In genomic region chr9:127473501-127473900, GRCh38 we compare ENCODE assay signal across 15 cellular contexts. TPM values are rescaled to one million over a fixed set of nuclear protein-coding genes. Genes with fewer than 3 reads are reported as not detected.
DNase-seq lines count a peak whose midpoint lies in the region; TF ChIP-seq lines count a peak whose summit lies in the region.
"Had no signal": no experiment of that assay in that cellular context is flagged by ENCODE, and none has a peak within 500 bp of the region (broad histone marks: within the 10 kb centered on the region; RNA-seq: fewer than 3 reads in every experiment).

No MANE protein-coding gene starts in this region.

- H3K27ac ChIP-seq in AG04450 (ENCODE audit: low read depth, low read length) (peak overlapping the region; percentile 21), left ventricle myocardium inferior (replicated peaks) (peak overlapping the region; percentile 84), osteoblast (ENCODE audit: low read depth, low read length) (no peak overlapping the region), substantia nigra (ENCODE audit: low read depth, low read length, poor library complexity, severe bottlenecking) (no peak overlapping the region)

- no peak overlapping the region for H3K27ac Mint-ChIP-seq in chondrocyte (ENCODE audit: unreplicated experiment)
- H3K27ac Mint-ChIP-seq: B cell; CD4-positive, alpha-beta T cell; GM23338 had no signal

- no peak overlapping the region for H3K4me2 ChIP-seq in osteoblast (ENCODE audit: insufficient read depth, low read length)
- H3K4me2 ChIP-seq: GM23338 had no signal

- POLR2A ChIA-PET in AG04450 (lab: Yijun Ruan, JAX), result interaction anchor here (1.0 kb wide), 1 partner anchor 83 kb away, joined by 3 read pairs; no protein-coding TSS in a partner anchor

- H3K4me3 Mint-ChIP-seq in chondrocyte (ENCODE audit: unreplicated experiment), result no peak overlapping the region
- H3K4me3 Mint-ChIP-seq: B cell; CD4-positive, alpha-beta T cell; GM23338; H9 had no signal

- CTCF ChIA-PET in AG04450 (lab: Charles Lee), result interaction anchor here (0.6 kb wide), 1 partner anchor 1156 kb away, joined by 3 read pairs; no protein-coding TSS in a partner anchor

- H3K79me2 ChIP-seq in osteoblast (ENCODE audit: insufficient read depth, low read length), result no peaks in the 10 kb centered on the region

- H3K27me3 ChIP-seq in AG04450 (ENCODE audit: control insufficient read depth, insufficient read depth, low read length) (no peaks in the 10 kb centered on the region), left ventricle myocardium inferior (ENCODE audit: low read depth) (no peaks in the 10 kb centered on the region), osteoblast (ENCODE audit: insufficient read depth, low read length) (no peaks in the 10 kb centered on the region)

- intact Hi-C loops in left ventricle myocardium inferior (cut with micrococcal nuclease), result no loop called here

- no peak overlapping the region for H3K4me3 ChIP-seq in AG04450 (ENCODE audit: low read depth, low read length)
- H3K4me3 ChIP-seq in left ventricle myocardium inferior, result no peak overlapping the region
- H3K4me3 ChIP-seq in osteoblast (ENCODE audit: insufficient read depth, low read length), result no peak overlapping the region
- H3K4me3 ChIP-seq: GM23338 had no signal

- H3K27me3 Mint-ChIP-seq in chondrocyte (ENCODE audit: low read depth), result no peaks in the 10 kb centered on the region
- H3K27me3 Mint-ChIP-seq: B cell; CD4-positive, alpha-beta T cell had no signal

- no peaks in the 10 kb centered on the region for H3K4me1 Mint-ChIP-seq in chondrocyte (ENCODE audit: low read depth)
- H3K4me1 Mint-ChIP-seq: B cell, GM23338 had no signal

- no peak for DNase-seq in AG04450 (ENCODE audit: low read depth, low spot score)
- peak; percentile 73 for DNase-seq in chondrocyte (ENCODE audit: low spot score)
- no peak for DNase-seq in left ventricle myocardium inferior
- DNase-seq in osteoblast (ENCODE audit: insufficient read length, low spot score, missing footprints), result peak; percentile 53
- DNase-seq in HUDEP-2 (lab: John Stamatoyannopoulos, UW; ENCODE audit: unreplicated experiment in 76 of 76), result no peak
- DNase-seq in activated T-cell treated with anti-CD3 and anti-CD28 coated beads, Interleukin-2, amount 50 U/mL, for 1 hour, result no peak
- DNase-seq in NCI-H2107 treated with DMSO at 0.1 percent for 48 hours (lab: John Stamatoyannopoulos, UW; ENCODE audit: unreplicated experiment), result no peak
- no peak for DNase-seq in substantia nigra (lab: John Stamatoyannopoulos, UW)
- DNase-seq: ACHN; Calu3; CD4-positive, alpha-beta T cell; DMS 273 treated with DMSO at 0.1 percent for 48 hours; H9 had no signal

- no peaks in the 10 kb centered on the region for H4K20me1 ChIP-seq in osteoblast (ENCODE audit: insufficient read depth, low read length)

- H3K36me3 Mint-ChIP-seq in chondrocyte (ENCODE audit: low read depth), result peaks cover 18% of the 10 kb centered on the region

- H2AFZ ChIP-seq in osteoblast (ENCODE audit: low read length), result no peak overlapping the region
- H2AFZ ChIP-seq: GM23338 had no signal

- TF ChIP-seq CTCF in AG04450 (IDR thresholded peaks at IDR 0.05; ENCODE audit: low read depth, low read length), result no peak
- TF ChIP-seq CTCF in chondrocyte (IDR thresholded peaks at IDR 0.05), result no peak
- TF ChIP-seq CTCF in left ventricle myocardium inferior (IDR thresholded peaks at IDR 0.05; ENCODE audit: borderline replicate concordance), result no peak
- no peak for TF ChIP-seq CTCF in osteoblast (IDR thresholded peaks at IDR 0.05; ENCODE audit: extremely low read depth, low read depth, low read length)

- peaks cover 18% of the 10 kb centered on the region for H3K4me1 ChIP-seq in left ventricle myocardium inferior
- H3K4me1 ChIP-seq in osteoblast (ENCODE audit: insufficient read depth, low read length), result no peaks in the 10 kb centered on the region

- peaks cover 65% of the 10 kb centered on the region for H3K36me3 ChIP-seq in left ventricle myocardium inferior
- peaks cover 7% of the 10 kb centered on the region for H3K36me3 ChIP-seq in osteoblast (ENCODE audit: insufficient read depth, low read length)

- H3K9me3 Mint-ChIP-seq in chondrocyte (ENCODE audit: low read depth), result no peaks in the 10 kb centered on the region
- H3K9me3 Mint-ChIP-seq: CD4-positive, alpha-beta T cell; GM23338; H9 had no signal

- no peaks in the 10 kb centered on the region for H3K9me3 ChIP-seq in AG04450 (ENCODE audit: control insufficient read depth, insufficient read depth, low read length)
- no peaks in the 10 kb centered on the region for H3K9me3 ChIP-seq in left ventricle myocardium inferior (replicated peaks)
- H3K9me3 ChIP-seq in osteoblast (ENCODE audit: low read depth, low read length), result no peaks in the 10 kb centered on the region

RNA-seq across cellular contexts. Expression of gene LRSAM1, which starts 22.2 kb away (rescaled TPM):
- polyA plus RNA-seq in AG04450 (2011; rRNA removed), result 3.4 and 4.8 TPM in 2 replicates
- 4.9 and 5.7 TPM in 2 replicates for polyA minus RNA-seq in AG04450 (2011; rRNA and poly(A)+ RNA removed)
- total RNA-seq in chondrocyte, result 25.6 to 29.3 TPM (median 27.5 TPM) in 3 replicates
- 35.4 TPM for total RNA-seq in left ventricle myocardium inferior
- total RNA-seq in osteoblast, result 12.3 and 13.0 TPM in 2 replicates

RNA-seq across cellular contexts. Expression of gene RPL12, which starts 22.3 kb away (rescaled TPM):
- polyA plus RNA-seq in AG04450 (2011; rRNA removed), result 2,379 and 2,541 TPM in 2 replicates
- 720 and 1,006 TPM in 2 replicates for polyA minus RNA-seq in AG04450 (2011; rRNA and poly(A)+ RNA removed)
- 834 to 848 TPM (median 848 TPM) in 3 replicates for total RNA-seq in chondrocyte
- total RNA-seq in left ventricle myocardium inferior, result 605 TPM
- 1,103 and 1,259 TPM in 2 replicates for total RNA-seq in osteoblast

RNA-seq across cellular contexts. Expression of gene ZNF79, which starts 49.3 kb away (rescaled TPM):
- polyA plus RNA-seq in AG04450 (2011; rRNA removed), result 5.2 and 5.6 TPM in 2 replicates
- polyA minus RNA-seq in AG04450 (2011; rRNA and poly(A)+ RNA removed), result 19.7 and 21.1 TPM in 2 replicates
- total RNA-seq in chondrocyte, result 7.9 to 9.0 TPM (median 8.3 TPM) in 3 replicates
- total RNA-seq in left ventricle myocardium inferior, result 6.2 TPM
- total RNA-seq in osteoblast, result 11.9 and 13.3 TPM in 2 replicates

Comparison
In these comparisons a context has a peak if more than half of its experiments do, and no peak if none do; other contexts are left out.
1. DNase-seq: peak in chondrocyte (single experiment) and osteoblast (single experiment); none in AG04450 (single experiment), left ventricle myocardium inferior (single experiment), HUDEP-2 (0 of 76), activated T-cell treated with anti-CD3 and anti-CD28 coated beads, Interleukin-2, amount 50 U/mL, for 1 hour (single experiment), NCI-H2107 treated with DMSO at 0.1 percent for 48 hours (single experiment) and substantia nigra (0 of 49).
2. H3K27ac ChIP-seq: peak in AG04450 (single experiment) and left ventricle myocardium inferior (single experiment); none in osteoblast (single experiment) and substantia nigra (single experiment).